Comparison of ENCODE assay signal across 12 cellular contexts in the genomic region with DNA sequence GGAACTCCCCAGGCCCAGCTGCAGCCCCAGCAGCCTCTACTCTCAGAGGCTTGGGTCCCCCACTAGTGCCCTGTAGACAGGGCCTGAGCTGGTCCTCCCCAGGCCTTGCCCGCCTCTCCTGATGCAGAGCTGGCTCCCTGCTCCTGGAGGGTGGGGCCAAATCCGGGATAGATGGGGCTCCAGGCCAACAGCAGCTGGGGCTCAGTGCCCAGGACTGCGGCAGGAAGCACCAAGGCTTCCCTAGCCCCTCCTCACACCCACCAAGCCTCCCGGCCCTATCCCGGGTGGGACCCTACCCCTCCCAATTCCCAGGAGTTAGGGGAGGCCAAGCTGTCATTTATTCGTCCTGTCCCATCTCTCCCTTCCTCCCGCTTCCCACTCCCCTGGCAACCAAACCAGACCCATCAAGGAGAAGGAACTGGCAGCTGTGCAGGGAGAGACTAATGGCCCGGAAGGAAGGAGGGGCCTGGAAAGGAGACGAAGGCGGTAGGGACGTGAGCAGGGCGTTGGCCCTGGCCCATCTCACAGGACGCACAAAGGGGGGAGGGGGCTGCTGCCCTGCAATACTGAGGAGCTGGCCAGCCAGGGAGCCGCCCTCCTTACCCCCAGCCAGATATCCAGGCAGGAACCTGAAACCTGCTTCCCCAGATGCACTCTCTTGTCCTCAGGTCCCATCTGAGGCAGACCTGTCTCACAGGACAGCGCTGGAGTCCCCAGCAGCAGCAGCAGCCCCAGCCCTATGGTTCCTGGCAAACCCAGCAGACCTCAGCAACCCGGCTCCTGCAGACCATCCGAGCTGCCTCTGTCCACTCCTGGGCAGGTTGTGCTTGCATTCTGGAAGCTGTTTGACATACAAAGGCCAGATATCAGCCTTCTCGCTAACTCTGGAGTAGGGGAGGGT. TPM values are rescaled to one million over a fixed set of nuclear protein-coding genes. Genes with fewer than 3 reads are reported as not detected.
DNase-seq lines count a peak whose midpoint lies in the region; ATAC-seq and TF ChIP-seq lines count a peak whose summit lies in the region.
"Had no signal": no experiment of that assay in that cellular context is flagged by ENCODE, and none has a peak within 500 bp of the region (broad histone marks: within the 10 kb centered on the region; RNA-seq: fewer than 3 reads in every experiment).

No MANE protein-coding gene starts in this region.

- H3K9me3 ChIP-seq in HEK293 (ENCODE audit: control insufficient read depth, insufficient read depth, low read depth, low read length): no peaks in the 10 kb centered on the region
- no peaks in the 10 kb centered on the region for H3K9me3 ChIP-seq in sigmoid colon

- ATAC-seq in left cardiac atrium (peak; percentile 75 to 83), GM18511 (IDR thresholded peaks at IDR 0.05; ENCODE audit: unreplicated experiment) (no peak), left lobe of liver (no peak)
- ATAC-seq: foreskin keratinocyte; natural killer cell treated with Interleukin-12 subunit alpha and Interleukin-12 subunit beta and Interleukin-15 and Interleukin-18, amount 100 ng/mL, for 72 hours had no signal

- no peak for TF ChIP-seq CTCF in HEK293 (tag by site-specific recombination; IDR thresholded peaks at IDR 0.05)
- TF ChIP-seq CTCF in sigmoid colon (IDR thresholded peaks at IDR 0.05): no peak

- H3K27me3 ChIP-seq in sigmoid colon: peaks cover 34 to 43% (median 39%) of the 10 kb centered on the region in 3 donors

- no peak for TF ChIP-seq EP300 in sigmoid colon (IDR thresholded peaks at IDR 0.05)

- POLR2A ChIA-PET in HEK293 (lab: Yijun Ruan, JAX): interaction anchor here (0.5 to 7.6 kb wide), 14 partner anchors 11 to 448 kb away, joined by 3 to 94 read pairs (median 4); a partner anchor contains a TSS

- 18 to 38% methylated on average over 18 of the region's 18 CpGs for WGBS in sigmoid colon, 2 donors

- CTCF ChIA-PET in HEK293 (lab: Yijun Ruan, JAX): interaction anchor here (0.6 to 10.2 kb wide), 15 partner anchors 8 to 485 kb away, joined by 3 to 208 read pairs (median 8); a partner anchor contains a TSS

- H3K36me3 ChIP-seq in HEK293 (ENCODE audit: control insufficient read depth in 2 of 2, insufficient read depth in 1 of 2, low read length in 2 of 2) (peaks cover 0 to 9% of the 10 kb centered on the region in 2 experiments; a peak in 1 of 3 replicates), sigmoid colon (no peaks in the 10 kb centered on the region)

- H3K4me1 ChIP-seq in HEK293 (ENCODE audit: control insufficient read depth, insufficient read depth, low read length): peaks cover 8% of the 10 kb centered on the region
- peaks cover 0 to 31% (median 25%) of the 10 kb centered on the region in 4 donors for H3K4me1 ChIP-seq in sigmoid colon

- DNase-seq in NCI-H82 (lab: John Stamatoyannopoulos, UW) (peak; percentile 79), left cardiac atrium (peak; percentile 73), sigmoid colon (peak; percentile 63), 8988T (no peak), OCI-M1 (lab: John Stamatoyannopoulos, UW) (no peak), left lobe of liver (ENCODE audit: low spot score) (no peak)
- DNase-seq: foreskin keratinocyte; stimulated activated CD4-positive, alpha-beta T cell treated with anti-CD3 and anti-CD28 coated beads, Interleukin-4, amount 100 ng/mL, for 24 hours; T-helper 1 cell had no signal

- intact Hi-C loops in left cardiac atrium (cut with DNase I) (loop anchor here in 1 of 2 donors (10.0 kb wide), 1 partner anchor 51 kb away; a partner anchor contains a TSS), sigmoid colon (cut with DNase I) (no loop called here)

- H3K4me3 ChIP-seq in HEK293 (ENCODE audit: low read depth, low read length): no peak overlapping the region
- H3K4me3 ChIP-seq in sigmoid colon: no peak overlapping the region

- no peak for TF ChIP-seq POLR2A in sigmoid colon (IDR thresholded peaks at IDR 0.05)

- no peak overlapping the region; the same call in 1 of the 2 replicates for H3K27ac ChIP-seq in HEK293 (ENCODE audit: extremely low read depth, low read depth, low read length)
- H3K27ac ChIP-seq in sigmoid colon: no peak overlapping the region
- H3K27ac ChIP-seq: foreskin keratinocyte had no signal

TF ChIP-seq in HEK293, 187 proteins besides CTCF, POLR2A, EP300 and RAD21 (continues in another document):
- no peak for TF ChIP-seq ZNF24 (tag by site-specific recombination; IDR thresholded peaks at IDR 0.05)
- TF ChIP-seq, protein P1, sequence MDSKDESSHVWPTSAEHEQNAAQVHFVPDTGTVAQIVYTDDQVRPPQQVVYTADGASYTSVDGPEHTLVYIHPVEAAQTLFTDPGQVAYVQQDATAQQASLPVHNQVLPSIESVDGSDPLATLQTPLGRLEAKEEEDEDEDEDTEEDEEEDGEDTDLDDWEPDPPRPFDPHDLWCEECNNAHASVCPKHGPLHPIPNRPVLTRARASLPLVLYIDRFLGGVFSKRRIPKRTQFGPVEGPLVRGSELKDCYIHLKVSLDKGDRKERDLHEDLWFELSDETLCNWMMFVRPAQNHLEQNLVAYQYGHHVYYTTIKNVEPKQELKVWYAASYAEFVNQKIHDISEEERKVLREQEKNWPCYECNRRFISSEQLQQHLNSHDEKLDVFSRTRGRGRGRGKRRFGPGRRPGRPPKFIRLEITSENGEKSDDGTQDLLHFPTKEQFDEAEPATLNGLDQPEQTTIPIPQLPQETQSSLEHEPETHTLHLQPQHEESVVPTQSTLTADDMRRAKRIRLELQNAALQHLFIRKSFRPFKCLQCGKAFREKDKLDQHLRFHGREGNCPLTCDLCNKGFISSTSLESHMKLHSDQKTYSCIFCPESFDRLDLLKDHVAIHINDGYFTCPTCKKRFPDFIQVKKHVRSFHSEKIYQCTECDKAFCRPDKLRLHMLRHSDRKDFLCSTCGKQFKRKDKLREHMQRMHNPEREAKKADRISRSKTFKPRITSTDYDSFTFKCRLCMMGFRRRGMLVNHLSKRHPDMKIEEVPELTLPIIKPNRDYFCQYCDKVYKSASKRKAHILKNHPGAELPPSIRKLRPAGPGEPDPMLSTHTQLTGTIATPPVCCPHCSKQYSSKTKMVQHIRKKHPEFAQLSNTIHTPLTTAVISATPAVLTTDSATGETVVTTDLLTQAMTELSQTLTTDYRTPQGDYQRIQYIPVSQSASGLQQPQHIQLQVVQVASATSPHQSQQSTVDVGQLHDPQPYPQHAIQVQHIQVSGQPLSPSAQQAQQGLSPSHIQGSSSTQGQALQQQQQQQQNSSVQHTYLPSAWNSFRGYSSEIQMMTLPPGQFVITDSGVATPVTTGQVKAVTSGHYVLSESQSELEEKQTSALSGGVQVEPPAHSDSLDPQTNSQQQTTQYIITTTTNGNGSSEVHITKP (tag by site-specific recombination; IDR thresholded peaks at IDR 0.05): peak; percentile 86
- TF ChIP-seq ZBTB48 (tag by site-specific recombination; IDR thresholded peaks at IDR 0.05): peak; percentile 24; the same call in 1 of the 2 replicates
- TF ChIP-seq ZNF658 (tag by site-specific recombination; IDR thresholded peaks at IDR 0.05): no peak
- TF ChIP-seq PRDM1 (tag by site-specific recombination; IDR thresholded peaks at IDR 0.05): no peak
- peak; percentile 51 for TF ChIP-seq ZNF335 (tag by site-specific recombination; conservative IDR thresholded peaks at IDR 0.05)
- no peak for TF ChIP-seq MEIS1 (CRISPR knock-in tag; IDR thresholded peaks at IDR 0.05; ENCODE audit: borderline replicate concordance)
- TF ChIP-seq KLF1 (tag by site-specific recombination; IDR thresholded peaks at IDR 0.05): peak; percentile 83
- TF ChIP-seq WT1 (tag by site-specific recombination; IDR thresholded peaks at IDR 0.05): 0 out of 2 replicates have a peak, but pooled peaks have one; percentile 25
- no peak for TF ChIP-seq ZNF350 (tag by site-specific recombination; IDR thresholded peaks at IDR 0.05)
- 0 out of 2 replicates have a peak, but pooled peaks have one; percentile 23 for TF ChIP-seq ZNF677 (tag by site-specific recombination; IDR thresholded peaks at IDR 0.05)
- 0 out of 2 replicates have a peak, but pooled peaks have one; percentile 43 for TF ChIP-seq IKZF3 (tag by site-specific recombination; IDR thresholded peaks at IDR 0.05)
- no peak for TF ChIP-seq ZNF169 (tag by site-specific recombination; IDR thresholded peaks at IDR 0.05)
- TF ChIP-seq ZIC2 (tag by site-specific recombination; IDR thresholded peaks at IDR 0.05): 0 out of 2 replicates have a peak, but pooled peaks have one; percentile 39
- TF ChIP-seq GFI1B (tag by site-specific recombination; IDR thresholded peaks at IDR 0.05): no peak
- TF ChIP-seq ZNF585B (tag by site-specific recombination; IDR thresholded peaks at IDR 0.05): no peak
- TF ChIP-seq KLF16 (tag by site-specific recombination; IDR thresholded peaks at IDR 0.05): no peak
- no peak for TF ChIP-seq ZNF48 (tag by site-specific recombination; IDR thresholded peaks at IDR 0.05)
- TF ChIP-seq SP2 (tag by site-specific recombination; IDR thresholded peaks at IDR 0.05): peak; percentile 75
- peak; percentile 48; the same call in 1 of the 2 replicates for TF ChIP-seq SP3 (tag by site-specific recombination; IDR thresholded peaks at IDR 0.05)
- peak; percentile 37; the same call in 1 of the 2 replicates for TF ChIP-seq ZBTB20 (tag by site-specific recombination; IDR thresholded peaks at IDR 0.05)
- peak; percentile 72 for TF ChIP-seq ZBTB17 (tag by site-specific recombination; IDR thresholded peaks at IDR 0.05)
- no peak for TF ChIP-seq ZNF670 (tag by site-specific recombination; IDR thresholded peaks at IDR 0.05; ENCODE audit: low read depth)

RNA-seq across cellular contexts. Expression of a gene that starts 1.6 kb away (rescaled TPM):
- under 1 TPM in 1 of 2 donors, not detected in 1; 0.59 TPM for total RNA-seq in left cardiac atrium
- total RNA-seq in sigmoid colon: 10 to 100 TPM; 19.7 to 56.2 (median 38.6) TPM
- 10 to 100 TPM in 1 of 3 donors, 1 to 10 TPM in 1, under 1 TPM in 1; 0.46 to 31.8 (median 2.4) TPM for polyA plus RNA-seq in sigmoid colon
- total RNA-seq in left lobe of liver: not detected
- total RNA-seq: foreskin keratinocyte; natural killer cell treated with Interleukin-12 subunit alpha and Interleukin-12 subunit beta and Interleukin-15 and Interleukin-18, amount 100 ng/mL, for 72 hours had no signal

RNA-seq across cellular contexts. Expression of a gene that starts 28.4 kb away (rescaled TPM):
- 10 to 100 TPM; 68.0 to 99.9 TPM for total RNA-seq in left cardiac atrium
- total RNA-seq in sigmoid colon: 100 to 1,000 TPM in 1 of 4 donors, 10 to 100 TPM in 3; 54.8 to 108 (median 87.2) TPM
- 100 to 1,000 TPM; 411 to 694 (median 519) TPM for polyA plus RNA-seq in sigmoid colon
- total RNA-seq in left lobe of liver: 54.9 TPM

RNA-seq across cellular contexts. Expression of a gene that starts 29.7 kb away (rescaled TPM):
- total RNA-seq in left cardiac atrium (1 to 10 TPM in 1 of 2 donors, not detected in 1; 1.5 TPM), sigmoid colon (under 1 TPM in 1 of 4 donors, not detected in 3; 0.36 TPM), left lobe of liver (0.48 TPM)
- 10 to 100 TPM in 1 of 3 donors, 1 to 10 TPM in 2; 4.8 to 25.7 (median 5.1) TPM for polyA plus RNA-seq in sigmoid colon

RNA-seq across cellular contexts. Expression of a gene that starts 43.7 kb away (rescaled TPM):
- total RNA-seq in left cardiac atrium (not detected), sigmoid colon (not detected), left lobe of liver (not detected)
- under 1 TPM in 1 of 3 donors, not detected in 2; 0.03 TPM for polyA plus RNA-seq in sigmoid colon
- total RNA-seq: natural killer cell treated with Interleukin-12 subunit alpha and Interleukin-12 subunit beta and Interleukin-15 and Interleukin-18, amount 100 ng/mL, for 72 hours had no signal

RNA-seq across cellular contexts. Expression of a gene that starts 53.4 kb away (rescaled TPM):
- total RNA-seq in left cardiac atrium (under 1 TPM; 0.47 to 0.68 TPM), sigmoid colon (under 1 TPM in 3 of 4 donors, not detected in 1; under 0.01 to 0.28 (median 0.16) TPM), left lobe of liver (42.3 TPM)
- 10 to 100 TPM in 1 of 3 donors, 1 to 10 TPM in 2; 4.6 to 12.8 (median 7.8) TPM for polyA plus RNA-seq in sigmoid colon
- total RNA-seq: natural killer cell treated with Interleukin-12 subunit alpha and Interleukin-12 subunit beta and Interleukin-15 and Interleukin-18, amount 100 ng/mL, for 72 hours had no signal
- polyA plus RNA-seq: foreskin keratinocyte had no signal

Comparison
In these comparisons a context has a peak if more than half of its experiments do, and no peak if none do; other contexts are left out.
1. DNase-seq: peak in NCI-H82 (single experiment), left cardiac atrium (single experiment) and sigmoid colon (single experiment); none in 8988T (single experiment), OCI-M1 (single experiment) and left lobe of liver (single experiment).
2. ATAC-seq: peak in left cardiac atrium (2 of 2); none in GM18511 (single experiment) and left lobe of liver (single experiment).
3. RNA of a gene that starts 1.6 kb away (total RNA-seq): 19.7 to 56.2 TPM in sigmoid colon; 0.59 TPM in left cardiac atrium and not detected in left lobe of liver (single experiment); every median in the first group is over 10 times any median in the second.